10 cellular contexts compared by ENCODE assay signal in genomic region chr7:151755131-151755787, GRCh38.
DNase-seq lines count a peak whose midpoint lies in the region; ATAC-seq, FAIRE-seq and TF ChIP-seq lines count a peak whose summit lies in the region.
"Had no signal": no experiment of that assay in that cellular context is flagged by ENCODE, and none has a peak within 500 bp of the region (broad histone marks: within the 10 kb centered on the region; RNA-seq: fewer than 3 reads in every experiment).

No MANE protein-coding gene starts in this region.

- no peaks in the 10 kb centered on the region for H3K9me3 Mint-ChIP-seq in activated CD4-positive, alpha-beta T cell treated with anti-CD3 and anti-CD28 coated beads, Interleukin-2, amount 10 ng/mL, durations not matched to agents 7 days and 5 days
- H3K9me3 Mint-ChIP-seq in immature natural killer cell, result no peaks in the 10 kb centered on the region

- H3K9me1 ChIP-seq in K562 (ENCODE audit: control insufficient read depth, insufficient read depth, low read length), result no peaks in the 10 kb centered on the region

- intact Hi-C loops in K562 (cut with micrococcal nuclease), result loop anchor here (1.0 to 5.0 kb wide), 2 partner anchors 275 to 303 kb away; no protein-coding TSS in a partner anchor

- peak overlapping the region; percentile 92 for H3K27ac Mint-ChIP-seq in activated CD4-positive, alpha-beta T cell treated with anti-CD3 and anti-CD28 coated beads, Interleukin-2, amount 10 ng/mL, durations not matched to agents 7 days and 5 days
- no peak overlapping the region for H3K27ac Mint-ChIP-seq in immature natural killer cell
- H3K27ac Mint-ChIP-seq: WTC11 had no signal

- no peaks in the 10 kb centered on the region for H3K9me3 ChIP-seq in K562 (replicated peaks; ENCODE audit: control insufficient read depth, insufficient read depth, low read depth, low read length)
- H3K9me3 ChIP-seq in tibial nerve, result no peaks in the 10 kb centered on the region
- H3K9me3 ChIP-seq: BE2C had no signal

- ATAC-seq in K562, result no peak; the same call in 2 of the 3 replicates
- no peak for ATAC-seq in HG02678 (IDR thresholded peaks at IDR 0.05; ENCODE audit: unreplicated experiment)

- H3K4me3 ChIP-seq in K562 (no peak overlapping the region), tibial nerve (no peak overlapping the region)

- no peak overlapping the region for H2AFZ ChIP-seq in K562 (ENCODE audit: low read depth, low read length)

- H3K36me3 ChIP-seq in K562 (ENCODE audit: control insufficient read depth, insufficient read depth, low read length), result no peaks in the 10 kb centered on the region
- H3K36me3 ChIP-seq in tibial nerve, result no peaks in the 10 kb centered on the region
- H3K36me3 ChIP-seq: BE2C had no signal

- H3K4me1 Mint-ChIP-seq in activated CD4-positive, alpha-beta T cell treated with anti-CD3 and anti-CD28 coated beads, Interleukin-2, amount 10 ng/mL, durations not matched to agents 7 days and 5 days, result peaks cover 24% of the 10 kb centered on the region
- H3K4me1 Mint-ChIP-seq in immature natural killer cell, result peaks cover 8 to 16% of the 10 kb centered on the region in 2 donors

- in situ Hi-C loops in K562 (cut with MboI), result no loop called here

- TF ChIP-seq EP300 in K562 (IDR thresholded peaks at IDR 0.05; ENCODE audit: low read length) (no peak), tibial nerve (IDR thresholded peaks at IDR 0.05) (no peak)

- H3K4me2 ChIP-seq in K562 (ENCODE audit: insufficient read depth, low read length), result no peak overlapping the region

- TF ChIP-seq CTCF in K562 (IDR thresholded peaks at IDR 0.05 in 2 of 3, conservative IDR thresholded peaks at IDR 0.05 in 1 of 3; ENCODE audit: insufficient read depth in 2 of 3, low read depth in 1 of 3, low read length in 3 of 3), result no peak
- no peak for TF ChIP-seq CTCF in tibial nerve (IDR thresholded peaks at IDR 0.05)

- H3K27ac ChIP-seq in K562 (ENCODE audit: extremely low read depth, low read depth, low read length), result no peak overlapping the region
- peak overlapping the region; percentile 57 to 92 (median 78) for H3K27ac ChIP-seq in tibial nerve

- TF ChIP-seq POLR2A in K562 (conservative IDR thresholded peaks at IDR 0.05), result no peak
- no peak for TF ChIP-seq POLR2A in tibial nerve (IDR thresholded peaks at IDR 0.05)

- DNase-seq in activated CD4-positive, alpha-beta T cell treated with anti-CD3 and anti-CD28 coated beads, Interleukin-2, amount 10 ng/mL, durations not matched to agents 7 days and 5 days, result no peak
- DNase-seq in activated CD4-positive, alpha-beta T cell treated with anti-CD3 and anti-CD28 coated beads for 1 hour, result no peak
- DNase-seq in K562 (ENCODE audit: extremely low read depth in 1 of 4, low spot score in 3 of 4) (no peak), left kidney (ENCODE audit: low read depth, low spot score) (peak; percentile 51), tibial nerve (ENCODE audit: low spot score in 2 of 2) (peak in 1 of 2 donors; percentile 23), GM19239 (ENCODE audit: insufficient read length, low spot score) (no peak), immature natural killer cell (no peak)
- DNase-seq: BE2C had no signal

- no peaks in the 10 kb centered on the region for H3K36me3 Mint-ChIP-seq in activated CD4-positive, alpha-beta T cell treated with anti-CD3 and anti-CD28 coated beads, Interleukin-2, amount 10 ng/mL, durations not matched to agents 7 days and 5 days (ENCODE audit: low read depth)
- peaks cover 0 to 7% (median 6%) of the 10 kb centered on the region in 3 donors for H3K36me3 Mint-ChIP-seq in immature natural killer cell
- H3K36me3 Mint-ChIP-seq: WTC11 had no signal

- 11% methylated on average over 11 of the region's 11 CpGs for WGBS in K562 (ENCODE audit: insufficient coverage, low coverage, missing lambda C conversion rate)
- WGBS in tibial nerve, 2 donors, result 71 to 76% methylated on average over 9 to 10 of the region's 11 CpGs

- POLR2A ChIA-PET in activated CD4-positive, alpha-beta T cell treated with anti-CD3 and anti-CD28 coated beads, Interleukin-2, amount 10 ng/mL, durations not matched to agents 7 days and 5 days (lab: Charles Lee), result no interaction called here
- POLR2A ChIA-PET in K562 (lab: Yijun Ruan, JAX), result interaction anchor here (0.6 to 1.0 kb wide), 2 partner anchors 13 to 271 kb away, joined by 3 read pairs; no protein-coding TSS in a partner anchor

- TF ChIP-seq RAD21 in K562 (CRISPR knock-in tag; conservative IDR thresholded peaks at IDR 0.05 in 1 of 2, IDR thresholded peaks at IDR 0.05 in 1 of 2), result no peak

- H3K27me3 Mint-ChIP-seq in activated CD4-positive, alpha-beta T cell treated with anti-CD3 and anti-CD28 coated beads, Interleukin-2, amount 10 ng/mL, durations not matched to agents 7 days and 5 days, result no peaks in the 10 kb centered on the region
- peaks cover 0 to 3% (median 0%) of the 10 kb centered on the region in 3 donors for H3K27me3 Mint-ChIP-seq in immature natural killer cell (ENCODE audit: low read depth in 3 of 3)

- H3K4me1 ChIP-seq in K562 (replicated peaks in 1 of 2; ENCODE audit: control insufficient read depth in 2 of 2, insufficient read depth in 2 of 2, low read length in 2 of 2), result peaks cover 0 to 12% of the 10 kb centered on the region in 2 experiments; a peak in 3 of 5 replicates
- peaks cover 0 to 64% (median 36%) of the 10 kb centered on the region in 4 donors for H3K4me1 ChIP-seq in tibial nerve
- H3K4me1 ChIP-seq: BE2C had no signal

- CTCF ChIA-PET in activated CD4-positive, alpha-beta T cell treated with anti-CD3 and anti-CD28 coated beads, Interleukin-2, amount 10 ng/mL, durations not matched to agents 7 days and 5 days (lab: Charles Lee), result interaction anchor here (1.0 kb wide), 1 partner anchor 10 kb away, joined by 4 read pairs; no protein-coding TSS in a partner anchor
- CTCF ChIA-PET in K562 (lab: Yijun Ruan, JAX; ENCODE audit: low intra/inter-chr PET ratio), result no interaction called here

- H3K4me3 Mint-ChIP-seq in activated CD4-positive, alpha-beta T cell treated with anti-CD3 and anti-CD28 coated beads, Interleukin-2, amount 10 ng/mL, durations not matched to agents 7 days and 5 days, result no peak overlapping the region
- no peak overlapping the region for H3K4me3 Mint-ChIP-seq in immature natural killer cell
- H3K4me3 Mint-ChIP-seq: WTC11 had no signal

- H3K27me3 ChIP-seq in K562 (ENCODE audit: control insufficient read depth in 2 of 2, insufficient read depth in 2 of 2, low read length in 2 of 2) (peaks cover 29 to 58% of the 10 kb centered on the region in 2 experiments; a peak in 4 of 5 replicates), tibial nerve (no peaks in the 10 kb centered on the region)
- H3K27me3 ChIP-seq: BE2C had no signal

- FAIRE-seq in K562 (lab: Jason Lieb, UNC), result no peak
- FAIRE-seq in GM19239 (lab: Jason Lieb, UNC), result no peak

- no peak overlapping the region for H3K9ac ChIP-seq in K562 (ENCODE audit: insufficient read depth in 1 of 2, low read depth in 2 of 2, low read length in 2 of 2)

- H4K20me1 ChIP-seq in K562 (replicated peaks; ENCODE audit: control insufficient read depth, insufficient read depth, low read length), result 0 out of 2 replicates have a peak, but pooled peaks cover 8% of the 10 kb centered on the region

- no peaks in the 10 kb centered on the region for H3K79me2 ChIP-seq in K562 (ENCODE audit: control insufficient read depth, insufficient read depth, low read length)

- no TSS peak for BruUV-seq in K562 (replicated peaks; lab: Mats Ljungman, UMichigan)

TF ChIP-seq in K562, 482 proteins besides CTCF, POLR2A, EP300 and RAD21:
- TF ChIP-seq L3MBTL2 (IDR thresholded peaks at IDR 0.05) (peak; percentile 46), MAFF (IDR thresholded peaks at IDR 0.05; ENCODE audit: low read length) (no peak), SPI1 (IDR thresholded peaks at IDR 0.05; ENCODE audit: borderline replicate concordance, low read depth, low read length) (peak; percentile 71)
